8 cellular contexts compared by ENCODE assay signal in genomic region chr4:40058121-40058520, GRCh38. TPM values are rescaled to one million over a fixed set of nuclear protein-coding genes. Genes with fewer than 3 reads are reported as not detected.
A peak's percentile ranks its signal among the peaks of the same experiment; 100 is the strongest.
DNase-seq lines count a peak whose midpoint lies in the region; ATAC-seq and TF ChIP-seq lines count a peak whose summit lies in the region.

No MANE protein-coding gene starts in this region.

- H3K27me3 ChIP-seq in thyroid gland: no peaks in the 10 kb centered on the region

- H3K36me3 ChIP-seq in thyroid gland: no peaks in the 10 kb centered on the region

- DNase-seq in activated CD8-positive, alpha-beta memory T cell treated with anti-CD3 and anti-CD28 coated beads, Interleukin-2, amount 50 U/mL, for 48 hours: peak; percentile 44
- no peak for DNase-seq in activated CD8-positive, alpha-beta memory T cell treated with anti-CD3 and anti-CD28 coated beads for 24 hours
- no peak for DNase-seq in activated naive CD8-positive, alpha-beta T cell treated with anti-CD3 and anti-CD28 coated beads, Interleukin-2, amount 50 U/mL, for 24 hours
- DNase-seq in kidney glomerular epithelial cell (lab: John Stamatoyannopoulos, UW): peak; percentile 6
- DNase-seq in thyroid gland: no peak
- DNase-seq in NCI-H446 treated with DMSO at 0.1 percent for 48 hours (lab: John Stamatoyannopoulos, UW): no peak
- no peak for DNase-seq in activated CD4-positive, CD25-positive, alpha-beta regulatory T cell (lab: John Stamatoyannopoulos, UW)
- no peak for DNase-seq in left colon

- peak overlapping the region; percentile 99 to 100 (median 100) for H3K27ac ChIP-seq in thyroid gland

- peaks cover 13 to 19% of the 10 kb centered on the region in 2 donors for H3K4me1 ChIP-seq in thyroid gland

- peak overlapping the region; percentile 93 for H3K4me3 Mint-ChIP-seq in activated naive CD8-positive, alpha-beta T cell treated with anti-CD3 and anti-CD28 coated beads, Interleukin-2, amount 50 U/mL, for 24 hours

- H3K4me3 ChIP-seq in thyroid gland (replicated peaks in 1 of 3): peak overlapping the region in 2 of 3 donors; percentile 51 to 82

- peaks cover 10% of the 10 kb centered on the region for H3K36me3 Mint-ChIP-seq in activated naive CD8-positive, alpha-beta T cell treated with anti-CD3 and anti-CD28 coated beads, Interleukin-2, amount 50 U/mL, for 24 hours (ENCODE audit: low read depth)

- intact Hi-C loops in thyroid gland (cut with DNase I): no loop called here
- intact Hi-C loops in left colon (cut with DNase I, micrococcal nuclease): loop anchor here in 1 of 2 donors (5.0 kb wide), 1 partner anchor 259 kb away; no protein-coding TSS in a partner anchor

- 2% methylated on average over 9 of the region's 9 CpGs for WGBS in thyroid gland, 2 donors

- peak overlapping the region; percentile 97 for H3K27ac Mint-ChIP-seq in activated naive CD8-positive, alpha-beta T cell treated with anti-CD3 and anti-CD28 coated beads, Interleukin-2, amount 50 U/mL, for 24 hours

- TF ChIP-seq CTCF in thyroid gland (IDR thresholded peaks at IDR 0.05): no peak

- no peak for TF ChIP-seq POLR2A in thyroid gland (IDR thresholded peaks at IDR 0.05)

- H3K27me3 Mint-ChIP-seq in activated naive CD8-positive, alpha-beta T cell treated with anti-CD3 and anti-CD28 coated beads, Interleukin-2, amount 50 U/mL, for 24 hours: peaks cover 2% of the 10 kb centered on the region

- peaks cover 35% of the 10 kb centered on the region for H3K4me1 Mint-ChIP-seq in activated naive CD8-positive, alpha-beta T cell treated with anti-CD3 and anti-CD28 coated beads, Interleukin-2, amount 50 U/mL, for 24 hours

- no peaks in the 10 kb centered on the region for H3K9me3 Mint-ChIP-seq in activated naive CD8-positive, alpha-beta T cell treated with anti-CD3 and anti-CD28 coated beads, Interleukin-2, amount 50 U/mL, for 24 hours

- no peak for ATAC-seq in activated naive CD8-positive, alpha-beta T cell treated with anti-CD3 and anti-CD28 coated beads, Interleukin-2, amount 50 U/mL, for 24 hours
- ATAC-seq in left colon: no peak

- no peaks in the 10 kb centered on the region for H3K9me3 ChIP-seq in thyroid gland

RNA-seq across cellular contexts. Expression of gene N4BP2, which starts 1.5 kb away (rescaled TPM):
- total RNA-seq in thyroid gland: 10 to 100 TPM; 20.4 to 37.4 (median 25.5) TPM
- total RNA-seq in left colon: 1 to 10 TPM; 8.5 to 9.3 TPM

Comparison
In these comparisons a context has a peak if more than half of its experiments do, and no peak if none do; other contexts are left out.
1. DNase-seq: peak in activated CD8-positive, alpha-beta memory T cell treated with anti-CD3 and anti-CD28 coated beads, Interleukin-2, amount 50 U/mL, for 48 hours (single experiment) and kidney glomerular epithelial cell (single experiment); none in activated CD8-positive, alpha-beta memory T cell treated with anti-CD3 and anti-CD28 coated beads for 24 hours (single experiment), activated naive CD8-positive, alpha-beta T cell treated with anti-CD3 and anti-CD28 coated beads, Interleukin-2, amount 50 U/mL, for 24 hours (single experiment), thyroid gland (0 of 2), NCI-H446 treated with DMSO at 0.1 percent for 48 hours (single experiment), activated CD4-positive, CD25-positive, alpha-beta regulatory T cell (0 of 4) and left colon (0 of 2).